13 cellular contexts compared by ENCODE assay signal in the genomic region with DNA sequence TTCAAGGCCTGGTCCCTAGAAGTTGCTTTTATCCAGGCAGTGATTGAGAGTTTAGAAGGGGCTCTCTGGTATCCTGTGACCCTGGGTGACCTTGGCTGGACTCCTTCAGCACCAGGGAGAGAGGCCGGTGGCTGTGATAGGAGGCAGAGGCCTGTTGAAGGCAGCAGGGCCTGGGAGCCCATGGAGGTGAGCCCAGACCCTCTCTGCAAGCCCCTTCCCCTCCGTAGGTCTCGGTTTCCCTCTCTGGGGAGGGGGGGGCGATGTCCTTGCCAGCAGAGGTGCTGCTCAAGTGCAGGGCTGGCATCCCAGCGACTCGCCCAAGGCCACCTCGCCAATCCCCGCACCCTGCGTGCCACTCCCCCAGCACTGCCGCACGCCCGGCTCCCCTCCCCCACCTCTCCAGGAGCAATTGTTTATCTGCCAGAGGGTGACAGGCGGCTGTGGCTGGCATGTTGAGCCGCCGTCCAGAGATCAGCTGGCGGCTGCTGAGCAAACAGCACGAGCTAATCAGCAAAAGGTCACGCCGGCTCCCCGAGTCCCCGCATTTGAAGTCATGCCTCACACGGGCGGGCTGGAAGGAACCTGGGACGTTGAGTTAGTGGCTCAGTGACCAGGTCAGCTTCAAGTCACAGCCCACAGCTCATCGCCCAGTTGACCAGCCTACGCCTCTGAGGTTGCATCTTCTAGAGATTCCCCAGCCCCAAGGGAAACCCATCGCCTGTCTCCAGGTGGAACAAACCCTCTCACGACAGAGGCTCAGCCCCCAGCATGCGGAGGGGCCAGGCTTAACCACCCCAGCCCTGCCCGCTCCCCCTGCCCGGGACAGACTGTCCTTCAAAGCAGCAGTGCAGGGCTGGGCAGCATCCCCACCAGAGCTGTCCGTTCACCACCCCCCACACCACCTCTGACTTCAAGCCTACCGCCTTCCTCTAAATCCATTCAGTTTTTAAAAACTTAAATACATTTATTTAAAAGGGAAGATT. TPM values are rescaled to one million over a fixed set of nuclear protein-coding genes. Genes with fewer than 3 reads are reported as not detected.
DNase-seq lines count a peak whose midpoint lies in the region; ATAC-seq, FAIRE-seq and TF ChIP-seq lines count a peak whose summit lies in the region.
"Had no signal": no experiment of that assay in that cellular context is flagged by ENCODE, and none has a peak within 500 bp of the region (broad histone marks: within the 10 kb centered on the region; RNA-seq: fewer than 3 reads in every experiment).

No MANE protein-coding gene starts in this region.

- DNase-seq in D721Med (ENCODE audit: insufficient read length, low spot score) (peak; percentile 89), NCI-H2107 (lab: John Stamatoyannopoulos, UW) (peak; percentile 52), body of pancreas (peak; percentile 55 to 84 (median 76)), mesendoderm (peak; percentile 82), ureter (ENCODE audit: low spot score) (no peak), Kasumi-1 (lab: John Stamatoyannopoulos, UW) (no peak), transverse colon (no peak)
- DNase-seq: hippocampal formation; stimulated activated CD4-positive, alpha-beta T cell treated with anti-CD3 and anti-CD28 coated beads, Interleukin-2, amount 100 ng/mL, for 48 hours had no signal

- no peak overlapping the region for H2BK120ac ChIP-seq in mesendoderm (ENCODE audit: low read depth, low read length)

- H3K4me1 ChIP-seq in body of pancreas (peaks cover 11% of the 10 kb centered on the region), mesendoderm (ENCODE audit: control insufficient read depth, low read depth, low read length) (peaks cover 14% of the 10 kb centered on the region), transverse colon (no peaks in the 10 kb centered on the region)

- no peak overlapping the region for H3K18ac ChIP-seq in mesendoderm (ENCODE audit: low read length)

- no peak overlapping the region for H3K4ac ChIP-seq in mesendoderm (ENCODE audit: low read depth, low read length)

- H3K27ac ChIP-seq in body of pancreas, result no peak overlapping the region
- no peak overlapping the region for H3K27ac ChIP-seq in mesendoderm (ENCODE audit: low read depth, low read length)
- no peak overlapping the region for H3K27ac ChIP-seq in transverse colon
- H3K27ac ChIP-seq: dorsolateral prefrontal cortex had no signal

- H2BK5ac ChIP-seq in mesendoderm (ENCODE audit: low read length), result peak overlapping the region; percentile 39

- H3K9ac ChIP-seq in mesendoderm (ENCODE audit: low read length), result peak overlapping the region; percentile 13

- FAIRE-seq in D721Med (lab: Jason Lieb, UNC), result no peak
- FAIRE-seq: GM12891 had no signal

- no peaks in the 10 kb centered on the region for H3K79me2 ChIP-seq in mesendoderm (ENCODE audit: control insufficient read depth, insufficient read depth, low read length)

- H3K9me3 ChIP-seq in body of pancreas, result peaks cover 0 to 14% (median 0%) of the 10 kb centered on the region in 3 donors
- peaks cover 6 to 10% of the 10 kb centered on the region in 2 donors for H3K9me3 ChIP-seq in transverse colon

- H3K79me1 ChIP-seq in mesendoderm (ENCODE audit: low read length), result no peaks in the 10 kb centered on the region

- H2BK15ac ChIP-seq in mesendoderm (replicated peaks; ENCODE audit: low read depth), result no peak overlapping the region

- H4K5ac ChIP-seq in mesendoderm (ENCODE audit: low read length), result no peak overlapping the region

- TF ChIP-seq EP300 in transverse colon (IDR thresholded peaks at IDR 0.05; ENCODE audit: low read depth), result no peak

- intact Hi-C loops in body of pancreas (cut with DNase I) (no loop called here), transverse colon (cut with DNase I; ENCODE audit: low total_unique reads) (no loop called here)

- H2AK5ac ChIP-seq in mesendoderm (ENCODE audit: low read length), result no peak overlapping the region

- no peaks in the 10 kb centered on the region for H3K27me3 ChIP-seq in body of pancreas
- H3K27me3 ChIP-seq in mesendoderm (ENCODE audit: insufficient read depth, low read length, poor library complexity), result no peaks in the 10 kb centered on the region
- H3K27me3 ChIP-seq in transverse colon, result peaks cover 28% of the 10 kb centered on the region
- H3K27me3 ChIP-seq: dorsolateral prefrontal cortex had no signal

- in situ Hi-C loops in transverse colon (cut with MboI; ENCODE audit: low pct_ligation_motif_present in 1 of 4, low pct_unique_long_range_greater_than_20kb in 1 of 4, low sequenced_read_pairs in 3 of 4), result no loop called here

- no peak overlapping the region for H4K8ac ChIP-seq in mesendoderm (ENCODE audit: low read depth, low read length)

- H3K36me3 ChIP-seq in body of pancreas (replicated peaks in 1 of 2; ENCODE audit: insufficient read depth in 1 of 2, low read depth in 2 of 2), result no peaks in the 10 kb centered on the region
- H3K36me3 ChIP-seq in mesendoderm (ENCODE audit: control insufficient read depth, insufficient read depth, low read length), result no peaks in the 10 kb centered on the region
- no peaks in the 10 kb centered on the region for H3K36me3 ChIP-seq in transverse colon

- TF ChIP-seq CTCF in D721Med (IDR thresholded peaks at IDR 0.05; ENCODE audit: insufficient read depth, missing control alignments) (no peak), body of pancreas (IDR thresholded peaks at IDR 0.05) (no peak), transverse colon (IDR thresholded peaks at IDR 0.05) (no peak)

- WGBS in body of pancreas, 2 donors, result 22 to 48% methylated on average over 17 to 32 of the region's 33 CpGs
- WGBS in mesendoderm (ENCODE audit: extremely low coverage, insufficient coverage, low lambda C conversion rate), result no CpG with 5 or more reads among the region's 33 CpGs
- WGBS in transverse colon (ENCODE audit: low coverage in 1 of 2), 2 donors, result 52% methylated on average over 23 of the region's 33 CpGs; no CpG with 5 or more reads in 1 of the 2 donors

- H3K4me3 ChIP-seq in body of pancreas (no peak overlapping the region), mesendoderm (ENCODE audit: low read length) (no peak overlapping the region), transverse colon (no peak overlapping the region)
- H3K4me3 ChIP-seq: dorsolateral prefrontal cortex had no signal

- ATAC-seq in body of pancreas (peak; percentile 69), HG02623 (IDR thresholded peaks at IDR 0.05; ENCODE audit: unreplicated experiment) (no peak)

- TF ChIP-seq POLR2A in body of pancreas (IDR thresholded peaks at IDR 0.05), result no peak
- TF ChIP-seq POLR2A in transverse colon (IDR thresholded peaks at IDR 0.05), result no peak

- H3K56ac ChIP-seq in mesendoderm (ENCODE audit: low read length), result peak overlapping the region; percentile 78

- no peak overlapping the region for H3K23ac ChIP-seq in mesendoderm (ENCODE audit: low read length)

- no peak overlapping the region for H3K4me2 ChIP-seq in mesendoderm (ENCODE audit: low read length)

RNA-seq across cellular contexts. Expression of a gene that starts 43.7 kb away (rescaled TPM):
- total RNA-seq in body of pancreas, result 1 to 10 TPM in 1 of 2 donors, under 1 TPM in 1; 0.33 to 1.3 TPM
- polyA plus RNA-seq in mesendoderm (2013, experiment 1 of 2), result 0.86 TPM
- polyA plus RNA-seq in mesendoderm (2013, experiment 2 of 2), result 0.85 TPM
- 1.7 TPM for total RNA-seq in ureter
- total RNA-seq in transverse colon, result under 1 TPM in 3 of 4 donors, not detected in 1; 0.14 to 0.60 (median 0.32) TPM
- polyA plus RNA-seq: CD14-positive monocyte had no signal

Comparison
In these comparisons a context has a peak if more than half of its experiments do, and no peak if none do; other contexts are left out.
1. DNase-seq: peak in D721Med (single experiment), NCI-H2107 (single experiment), body of pancreas (4 of 4) and mesendoderm (single experiment); none in ureter (single experiment), Kasumi-1 (0 of 2) and transverse colon (single experiment).